Comparison of ENCODE assay signal across 36 cellular contexts in genomic region chr19:42619271-42619670, GRCh38. TPM values are rescaled to one million over a fixed set of nuclear protein-coding genes. Genes with fewer than 3 reads are reported as not detected.
"Had no signal": no experiment of that assay in that cellular context is flagged by ENCODE, and none has a peak within 500 bp of the region (broad histone marks: within the 10 kb centered on the region; RNA-seq: fewer than 3 reads in every experiment).

No MANE protein-coding gene starts in this region.

- H3K4me3 ChIP-seq: ascending aorta, breast epithelium, cardiac muscle cell, colonic mucosa, esophagus squamous epithelium, gastroesophageal sphincter, heart right ventricle had no signal

- H3K36me3 ChIP-seq: ascending aorta, breast epithelium, cardiac muscle cell, colonic mucosa, esophagus squamous epithelium, gastroesophageal sphincter, heart right ventricle, WERI-Rb-1 had no signal

- H3K9me3 Mint-ChIP-seq: activated B cell treated with CpG ODN at 0.5 μM for 24 hours; activated CD4-positive, alpha-beta memory T cell treated with anti-CD3 and anti-CD28 coated beads, Interleukin-2, amount 10 ng/mL, durations not matched to agents 7 days and 5 days; activated CD4-positive, alpha-beta T cell treated with anti-CD3 and anti-CD28 coated beads, Interleukin-2, amount 10 ng/mL, durations not matched to agents 7 days and 5 days; activated naive CD4-positive, alpha-beta T cell treated with anti-CD3 and anti-CD28 coated beads, Interleukin-2, amount 10 ng/mL, durations not matched to agents 7 days and 5 days; activated naive CD4-positive, alpha-beta T cell treated with anti-CD3 and anti-CD28 coated beads, Interleukin-2, amount 50 U/mL, for 72 hours; activated naive CD8-positive, alpha-beta T cell treated with anti-CD3 and anti-CD28 coated beads, Interleukin-2, amount 10 ng/mL, durations not matched to agents 7 days and 5 days; T-cell; T-helper 1 cell treated with Interleukin-12 subunit alpha and Interleukin-12 subunit beta and Interleukin-4 antibody, amounts not matched to agents 30 μg/mL and 1 μg/mL, for 36 hours had no signal

- H3K27me3 ChIP-seq: ascending aorta, breast epithelium, cardiac muscle cell, colonic mucosa had no signal

- H3K4me1 Mint-ChIP-seq: activated B cell treated with CpG ODN at 0.5 μM for 24 hours; activated CD4-positive, alpha-beta memory T cell treated with anti-CD3 and anti-CD28 coated beads, Interleukin-2, amount 10 ng/mL, durations not matched to agents 7 days and 5 days; activated CD4-positive, alpha-beta T cell treated with anti-CD3 and anti-CD28 coated beads, Interleukin-2, amount 10 ng/mL, durations not matched to agents 7 days and 5 days; activated naive CD4-positive, alpha-beta T cell treated with anti-CD3 and anti-CD28 coated beads, Interleukin-2, amount 10 ng/mL, durations not matched to agents 7 days and 5 days; activated naive CD8-positive, alpha-beta T cell treated with anti-CD3 and anti-CD28 coated beads, Interleukin-2, amount 10 ng/mL, durations not matched to agents 7 days and 5 days; brain; T-cell had no signal

- H3K36me3 Mint-ChIP-seq: activated naive CD4-positive, alpha-beta T cell treated with anti-CD3 and anti-CD28 coated beads, Interleukin-2, amount 10 ng/mL, durations not matched to agents 7 days and 5 days; activated naive CD4-positive, alpha-beta T cell treated with anti-CD3 and anti-CD28 coated beads, Interleukin-2, amount 50 U/mL, for 72 hours; activated naive CD8-positive, alpha-beta T cell treated with anti-CD3 and anti-CD28 coated beads, Interleukin-2, amount 10 ng/mL, durations not matched to agents 7 days and 5 days; brain; T-cell had no signal

- H3K9me3 ChIP-seq: ascending aorta, breast epithelium, colonic mucosa, esophagus squamous epithelium, gastroesophageal sphincter, heart right ventricle had no signal

- H3K4me1 ChIP-seq: ascending aorta, breast epithelium, colonic mucosa, gastroesophageal sphincter, heart right ventricle had no signal

- H3K4me3 Mint-ChIP-seq: activated B cell treated with CpG ODN at 0.5 μM for 24 hours; activated CD4-positive, alpha-beta memory T cell treated with anti-CD3 and anti-CD28 coated beads, Interleukin-2, amount 10 ng/mL, durations not matched to agents 7 days and 5 days; activated CD4-positive, alpha-beta T cell treated with anti-CD3 and anti-CD28 coated beads, Interleukin-2, amount 10 ng/mL, durations not matched to agents 7 days and 5 days; activated naive CD4-positive, alpha-beta T cell treated with anti-CD3 and anti-CD28 coated beads, Interleukin-2, amount 10 ng/mL, durations not matched to agents 7 days and 5 days; activated naive CD8-positive, alpha-beta T cell treated with anti-CD3 and anti-CD28 coated beads, Interleukin-2, amount 10 ng/mL, durations not matched to agents 7 days and 5 days; brain; T-cell; T-helper 1 cell treated with Interleukin-12 subunit alpha and Interleukin-12 subunit beta and Interleukin-4 antibody, amounts not matched to agents 30 μg/mL and 1 μg/mL, for 36 hours had no signal

- ATAC-seq: activated naive CD4-positive, alpha-beta T cell treated with anti-CD3 and anti-CD28 coated beads, Interleukin-2, amount 50 U/mL, for 72 hours; gastroesophageal sphincter; heart right ventricle; T-cell had no signal

- DNase-seq: activated B cell treated with CpG ODN at 0.5 μM for 24 hours; activated CD4-positive, alpha-beta memory T cell treated with anti-CD3 and anti-CD28 coated beads, Interleukin-2, amount 10 ng/mL, durations not matched to agents 7 days and 5 days; activated CD4-positive, alpha-beta T cell treated with anti-CD3 and anti-CD28 coated beads for 1 hour; activated CD4-positive, alpha-beta T cell treated with anti-CD3 and anti-CD28 coated beads for 4 hours; activated CD4-positive, alpha-beta T cell treated with anti-CD3 and anti-CD28 coated beads, Interleukin-2, amount 10 ng/mL, durations not matched to agents 7 days and 5 days; activated CD4-positive, alpha-beta T cell treated with anti-CD3 and anti-CD28 coated beads, Interleukin-2, amount 50 U/mL, for 4 hours; activated gamma-delta T cell; activated naive CD4-positive, alpha-beta T cell; activated naive CD4-positive, alpha-beta T cell treated with anti-CD3 and anti-CD28 coated beads, Interleukin-2, amount 10 ng/mL, durations not matched to agents 7 days and 5 days; activated naive CD8-positive, alpha-beta T cell treated with anti-CD3 and anti-CD28 coated beads, Interleukin-2, amount 10 ng/mL, durations not matched to agents 7 days and 5 days; activated T-cell treated with anti-CD3 and anti-CD28 coated beads, Interleukin-2, amount 50 U/mL, for 1 hour; central memory CD4-positive, alpha-beta T cell; cerebellar nuclear complex; colonic mucosa; effector CD8-positive, alpha-beta T cell; esophagus squamous epithelium; foreskin melanocyte; heart right ventricle; SW 1271; T-cell; T1000; WERI-Rb-1 had no signal

- H3K27ac ChIP-seq: ascending aorta, breast epithelium, cardiac muscle cell, colonic mucosa, epithelial cell of prostate, esophagus squamous epithelium, gastroesophageal sphincter, heart right ventricle, WERI-Rb-1 had no signal

- H3K27ac Mint-ChIP-seq: activated B cell treated with CpG ODN at 0.5 μM for 24 hours; activated CD4-positive, alpha-beta memory T cell treated with anti-CD3 and anti-CD28 coated beads, Interleukin-2, amount 10 ng/mL, durations not matched to agents 7 days and 5 days; activated CD4-positive, alpha-beta T cell treated with anti-CD3 and anti-CD28 coated beads, Interleukin-2, amount 10 ng/mL, durations not matched to agents 7 days and 5 days; activated naive CD4-positive, alpha-beta T cell treated with anti-CD3 and anti-CD28 coated beads, Interleukin-2, amount 10 ng/mL, durations not matched to agents 7 days and 5 days; activated naive CD4-positive, alpha-beta T cell treated with anti-CD3 and anti-CD28 coated beads, Interleukin-2, amount 50 U/mL, for 72 hours; activated naive CD8-positive, alpha-beta T cell treated with anti-CD3 and anti-CD28 coated beads, Interleukin-2, amount 10 ng/mL, durations not matched to agents 7 days and 5 days; brain; T-cell; T-helper 1 cell treated with Interleukin-12 subunit alpha and Interleukin-12 subunit beta and Interleukin-4 antibody, amounts not matched to agents 30 μg/mL and 1 μg/mL, for 36 hours had no signal

RNA-seq across cellular contexts. Expression of gene CEACAM8, which starts 24.5 kb away (rescaled TPM):
- total RNA-seq: activated B cell treated with CpG ODN at 0.5 μM for 24 hours; activated CD4-positive, alpha-beta memory T cell treated with anti-CD3 and anti-CD28 coated beads, Interleukin-2, amount 10 ng/mL, durations not matched to agents 7 days and 5 days; activated CD4-positive, alpha-beta T cell treated with anti-CD3 and anti-CD28 coated beads, Interleukin-2, amount 10 ng/mL, durations not matched to agents 7 days and 5 days; activated naive CD4-positive, alpha-beta T cell treated with anti-CD3 and anti-CD28 coated beads, Interleukin-2, amount 50 U/mL, for 72 hours; activated naive CD8-positive, alpha-beta T cell treated with anti-CD3 and anti-CD28 coated beads, Interleukin-2, amount 10 ng/mL, durations not matched to agents 7 days and 5 days; ascending aorta; breast epithelium; cardiac muscle cell; dermis microvascular lymphatic vessel endothelial cell; endothelial cell of umbilical vein; esophagus squamous epithelium; fibroblast of lung; fibroblast of villous mesenchyme; gastroesophageal sphincter; glomerular endothelial cell; T-cell; T-helper 2 cell treated with Interferon-gamma antibody and Interleukin-4, amounts not matched to agents 100 ng/mL and 5 ng/mL, for 36 hours had no signal
